In genomic region chr7:39926111-39926510, GRCh38 we compare ENCODE assay signal across 33 cellular contexts.
"Had no signal": no experiment of that assay in that cellular context is flagged by ENCODE, and none has a peak within 500 bp of the region (broad histone marks: within the 10 kb centered on the region; RNA-seq: fewer than 3 reads in every experiment).

No MANE protein-coding gene starts in this region.

- H3K4me3 ChIP-seq: adrenal gland, ascending aorta, body of pancreas, breast epithelium, cardiac muscle cell had no signal

- H3K27ac ChIP-seq: adrenal gland, ascending aorta, body of pancreas, brain microvascular endothelial cell, breast epithelium, cardiac muscle cell had no signal

- FAIRE-seq: astrocyte had no signal

- ATAC-seq: activated naive CD4-positive, alpha-beta T cell treated with anti-CD3 and anti-CD28 coated beads, Interleukin-2, amount 50 U/mL, for 72 hours; activated naive CD8-positive, alpha-beta T cell treated with anti-CD3 and anti-CD28 coated beads, Interleukin-2, amount 50 U/mL, for 24 hours; activated T-cell treated with anti-CD3 and anti-CD28 coated beads, Interleukin-2, amount 50 U/mL, for 4 hours; activated T-cell treated with anti-CD3 and anti-CD28 coated beads, Interleukin-2, amount 50 U/mL, for 72 hours; activated T-helper 17 cell treated with anti-CD3 and anti-CD28 coated beads, Interleukin-2, amount 50 U/mL, for 72 hours; body of pancreas had no signal

- H3K4me1 ChIP-seq: adrenal gland, ascending aorta, body of pancreas, breast epithelium had no signal

- H3K27me3 ChIP-seq: adrenal gland, ascending aorta, body of pancreas, brain microvascular endothelial cell, breast epithelium, cardiac muscle cell had no signal

- DNase-seq: activated effector memory CD4-positive, alpha-beta T cell treated with anti-CD3 and anti-CD28 coated beads, Interleukin-2, amount 50 U/mL, for 16 hours; activated effector memory CD4-positive, alpha-beta T cell treated with Interleukin-2 at 50 U/mL for 16 hours; activated gamma-delta T cell; activated gamma-delta T cell treated with Interleukin-2 at 50 U/mL for 16 hours; activated naive CD4-positive, alpha-beta T cell; activated naive CD4-positive, alpha-beta T cell treated with anti-CD3 and anti-CD28 coated beads for 36 hours; activated naive CD4-positive, alpha-beta T cell treated with anti-CD3 and anti-CD28 coated beads, Interleukin-2, amount 10 ng/mL, durations not matched to agents 7 days and 5 days; activated naive CD4-positive, alpha-beta T cell treated with anti-CD3 and anti-CD28 coated beads, Interleukin-2, amount 50 U/mL, for 16 hours; activated naive CD4-positive, alpha-beta T cell treated with Interleukin-2 at 50 U/mL for 16 hours; activated naive CD8-positive, alpha-beta T cell treated with anti-CD3 and anti-CD28 coated beads for 36 hours; activated naive CD8-positive, alpha-beta T cell treated with anti-CD3 and anti-CD28 coated beads, Interleukin-2, amount 10 ng/mL, durations not matched to agents 7 days and 5 days; activated naive CD8-positive, alpha-beta T cell treated with anti-CD3 and anti-CD28 coated beads, Interleukin-2, amount 50 U/mL, for 24 hours; activated T-cell treated with anti-CD3 and anti-CD28 coated beads for 4 hours; activated T-cell treated with anti-CD3 and anti-CD28 coated beads, Interleukin-2, amount 50 U/mL, for 24 hours; activated T-cell treated with anti-CD3 and anti-CD28 coated beads, Interleukin-2, amount 50 U/mL, for 4 hours; activated T-cell treated with anti-CD3 and anti-CD28 coated beads, Interleukin-2, amount 50 U/mL, for 48 hours; activated T-cell treated with anti-CD3 and anti-CD28 coated beads, Interleukin-2, amount 50 U/mL, for 72 hours; adrenal gland; amniotic stem cell; amygdala; anterior cingulate cortex; aorta; body of pancreas; brain microvascular endothelial cell; caudate nucleus; central memory CD4-positive, alpha-beta T cell; cerebellar nuclear complex had no signal

- H3K9me3 ChIP-seq: adrenal gland, ascending aorta, body of pancreas, breast epithelium had no signal

- H3K36me3 ChIP-seq: adrenal gland, ascending aorta, brain microvascular endothelial cell, breast epithelium, cardiac muscle cell had no signal
